25 cellular contexts compared by ENCODE assay signal in the genomic region with DNA sequence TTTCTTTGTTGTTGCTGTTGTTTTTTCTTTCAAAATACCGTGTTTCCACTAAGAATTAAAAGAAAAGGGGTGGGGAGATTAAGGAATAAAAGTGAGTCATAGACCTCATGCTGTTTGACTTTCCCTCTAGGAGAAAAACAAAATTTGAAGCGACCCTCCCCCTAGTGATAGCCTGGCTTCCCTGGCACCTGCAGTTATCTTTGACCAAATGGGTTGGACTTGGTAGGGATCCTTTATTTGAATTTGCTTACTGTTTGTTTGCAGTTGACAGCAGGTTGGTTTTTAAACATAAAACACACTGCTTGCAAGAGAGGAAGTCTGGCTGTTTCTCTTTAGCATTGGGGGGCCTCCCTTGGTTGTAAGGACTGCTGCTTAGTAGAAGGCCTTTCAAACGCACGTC. TPM values are rescaled to one million over a fixed set of nuclear protein-coding genes. Genes with fewer than 3 reads are reported as not detected.
"Had no signal": no experiment of that assay in that cellular context is flagged by ENCODE, and none has a peak within 500 bp of the region (broad histone marks: within the 10 kb centered on the region; RNA-seq: fewer than 3 reads in every experiment).

No MANE protein-coding gene starts in this region.

- DNase-seq: activated CD4-positive, alpha-beta T cell treated with anti-CD3 and anti-CD28 coated beads, Interleukin-2, amount 50 U/mL, for 1 hour; activated naive CD4-positive, alpha-beta T cell treated with Interleukin-2 at 50 U/mL for 16 hours; anterior cingulate cortex; dermis blood vessel endothelial cell; erythroblast; heart right ventricle; kidney; left lung; mammary epithelial cell; naive thymus-derived CD8-positive, alpha-beta T cell; nucleus accumbens; right cardiac atrium; small intestine; stimulated activated CD4-positive, alpha-beta T cell treated with anti-CD3 and anti-CD28 coated beads, Interleukin-4, amount 100 ng/mL, for 24 hours; stimulated activated naive CD4-positive, alpha-beta T cell had no signal

- H3K9me3 ChIP-seq: breast epithelium, gastroesophageal sphincter, left lung, vagina had no signal

- H3K4me3 ChIP-seq: gastroesophageal sphincter, heart right ventricle, left lung, tibial nerve had no signal

- ATAC-seq: activated CD4-positive, CD25-positive, alpha-beta regulatory T cell treated with anti-CD3 and anti-CD28 coated beads, Interleukin-2, amount 50 U/mL, for 24 hours; gastroesophageal sphincter; heart right ventricle; left lung; naive thymus-derived CD8-positive, alpha-beta T cell; right cardiac atrium had no signal

- H3K4me1 ChIP-seq: breast epithelium had no signal

- H3K4me3 Mint-ChIP-seq: activated T-helper 1 cell treated with anti-CD3 and anti-CD28 coated beads, Interleukin-12 subunit alpha, Interleukin-12 subunit beta, Interleukin-2, Interleukin-4 antibody, amounts not matched to agents 30 ng/mL and 10 ng/mL and 1 ng/mL, durations not matched to agents 14 hours and 24 hours and 36 hours had no signal

- H3K27ac ChIP-seq: breast epithelium, gastroesophageal sphincter, heart right ventricle, left lung, tibial nerve, vagina had no signal

- H3K27ac Mint-ChIP-seq: activated T-helper 1 cell treated with anti-CD3 and anti-CD28 coated beads, Interleukin-12 subunit alpha, Interleukin-12 subunit beta, Interleukin-2, Interleukin-4 antibody, amounts not matched to agents 30 ng/mL and 10 ng/mL and 1 ng/mL, durations not matched to agents 14 hours and 24 hours and 36 hours; naive thymus-derived CD8-positive, alpha-beta T cell had no signal

- H3K36me3 ChIP-seq: breast epithelium, gastroesophageal sphincter, heart right ventricle, left lung, tibial nerve, vagina had no signal

RNA-seq across cellular contexts. Expression of a gene that starts 14.0 kb away (rescaled TPM):
- total RNA-seq: activated CD8-positive, alpha-beta memory T cell treated with anti-CD3 and anti-CD28 coated beads for 36 hours; activated T-helper 1 cell treated with anti-CD3 and anti-CD28 coated beads, Interleukin-12 subunit alpha, Interleukin-12 subunit beta, Interleukin-2, Interleukin-4 antibody, amounts not matched to agents 30 ng/mL and 10 ng/mL and 1 ng/mL, durations not matched to agents 14 hours and 24 hours and 36 hours; breast epithelium; dermis blood vessel endothelial cell; gastroesophageal sphincter; heart right ventricle; kidney; left lung; mammary epithelial cell; mucosa of gallbladder; naive thymus-derived CD8-positive, alpha-beta T cell; posterior vena cava; right cardiac atrium; subcutaneous adipose tissue; tibial nerve; vagina had no signal
- polyA plus RNA-seq: heart right ventricle; mammary epithelial cell; naive thymus-derived CD8-positive, alpha-beta T cell; right cardiac atrium; small intestine had no signal
